Comparison of ENCODE assay signal across 1 cellular context in genomic region chr10:100867564-100867963, GRCh38.
A peak's percentile ranks its signal among the peaks of the same experiment; 100 is the strongest.
TF ChIP-seq lines count a peak whose summit lies in the region.

No MANE protein-coding gene starts in this region.

TF ChIP-seq in HepG2, 621 proteins besides CTCF, POLR2A, EP300 and RAD21 (continued from another document):
- peak; percentile 27; the same call in 1 of the 2 replicates for TF ChIP-seq ZNF770 (CRISPR knock-in tag; IDR thresholded peaks at IDR 0.05)
